In genomic region chr7:70728873-70729552, GRCh38 we compare ENCODE assay signal across 11 cellular contexts.
DNase-seq lines count a peak whose midpoint lies in the region; ATAC-seq lines count a peak whose summit lies in the region.
"Had no signal": no experiment of that assay in that cellular context is flagged by ENCODE, and none has a peak within 500 bp of the region (broad histone marks: within the 10 kb centered on the region; RNA-seq: fewer than 3 reads in every experiment).

No MANE protein-coding gene starts in this region.

- H3K4me3 ChIP-seq in adipocyte (ENCODE audit: low read length) (no peak overlapping the region), iPS-18a (ENCODE audit: low read length) (peak overlapping the region; percentile 11)
- H3K4me3 ChIP-seq: testis had no signal

- H3K9me3 ChIP-seq in adipocyte (ENCODE audit: control insufficient read depth, low read length): no peaks in the 10 kb centered on the region
- no peaks in the 10 kb centered on the region for H3K9me3 ChIP-seq in iPS-18a (ENCODE audit: control insufficient read depth, low read depth, low read length)
- H3K9me3 ChIP-seq: testis had no signal

- peaks cover 15% of the 10 kb centered on the region for H3K36me3 Mint-ChIP-seq in stimulated activated memory B cell treated with anti-CD40 and anti-IgM and Interleukin-4, amounts not matched to agents 10 μg/mL and 1 μg/mL and 100 μg/mL, for 72 hours
- H3K36me3 Mint-ChIP-seq: activated naive CD8-positive, alpha-beta T cell had no signal

- H3K27me3 Mint-ChIP-seq in stimulated activated memory B cell treated with anti-CD40 and anti-IgM and Interleukin-4, amounts not matched to agents 10 μg/mL and 1 μg/mL and 100 μg/mL, for 72 hours: no peaks in the 10 kb centered on the region
- H3K27me3 Mint-ChIP-seq: activated naive CD8-positive, alpha-beta T cell had no signal

- DNase-seq in adipocyte (ENCODE audit: low read depth) (peak; percentile 77), HuH-7 (ENCODE audit: low spot score) (no peak)
- DNase-seq: OCI-M1, testis had no signal

- H3K36me3 ChIP-seq in adipocyte (ENCODE audit: control insufficient read depth, insufficient read depth, low read length, severe bottlenecking) (no peaks in the 10 kb centered on the region), iPS-18a (ENCODE audit: control insufficient read depth, low read depth, low read length) (peaks cover 5% of the 10 kb centered on the region)

- H3K4me1 Mint-ChIP-seq in stimulated activated memory B cell treated with anti-CD40 and anti-IgM and Interleukin-4, amounts not matched to agents 10 μg/mL and 1 μg/mL and 100 μg/mL, for 72 hours: peaks cover 17% of the 10 kb centered on the region

- H3K9ac ChIP-seq in adipocyte (ENCODE audit: low read length) (no peak overlapping the region), iPS-18a (ENCODE audit: low read length) (no peak overlapping the region)
- H3K9ac ChIP-seq: KMS-11 had no signal

- no peak overlapping the region for H3K4me3 Mint-ChIP-seq in stimulated activated memory B cell treated with anti-CD40 and anti-IgM and Interleukin-4, amounts not matched to agents 10 μg/mL and 1 μg/mL and 100 μg/mL, for 72 hours
- H3K4me3 Mint-ChIP-seq: activated naive CD8-positive, alpha-beta T cell had no signal

- H3K27me3 ChIP-seq in adipocyte (replicated peaks; ENCODE audit: control insufficient read depth, insufficient read depth, low read length) (no peaks in the 10 kb centered on the region), iPS-18a (ENCODE audit: control insufficient read depth, insufficient read depth, low read length) (no peaks in the 10 kb centered on the region)
- H3K27me3 ChIP-seq: testis had no signal

- H3K27ac Mint-ChIP-seq in stimulated activated memory B cell treated with anti-CD40 and anti-IgM and Interleukin-4, amounts not matched to agents 10 μg/mL and 1 μg/mL and 100 μg/mL, for 72 hours: no peak overlapping the region
- H3K27ac Mint-ChIP-seq: activated naive CD8-positive, alpha-beta T cell had no signal

- ATAC-seq in HG02798 (IDR thresholded peaks at IDR 0.05; ENCODE audit: poor library complexity, unreplicated experiment): peak; percentile 30
- ATAC-seq in stimulated activated memory B cell treated with anti-CD40 and anti-IgM and Interleukin-4, amounts not matched to agents 10 μg/mL and 1 μg/mL and 100 μg/mL, for 72 hours: peak; percentile 24
- no peak for ATAC-seq in GM21526 (IDR thresholded peaks at IDR 0.05; ENCODE audit: low FRiP score, unreplicated experiment)
- no peak for ATAC-seq in GM21367 (IDR thresholded peaks at IDR 0.05; ENCODE audit: unreplicated experiment)

- peaks cover 6% of the 10 kb centered on the region for H3K9me3 Mint-ChIP-seq in stimulated activated memory B cell treated with anti-CD40 and anti-IgM and Interleukin-4, amounts not matched to agents 10 μg/mL and 1 μg/mL and 100 μg/mL, for 72 hours

- H3K27ac ChIP-seq in iPS-18a (ENCODE audit: low read length): no peak overlapping the region
- H3K27ac ChIP-seq: KMS-11, testis had no signal

- H3K4me1 ChIP-seq in adipocyte (ENCODE audit: control insufficient read depth, insufficient read depth, low read length) (no peaks in the 10 kb centered on the region), iPS-18a (ENCODE audit: control insufficient read depth, low read depth, low read length) (peaks cover 49% of the 10 kb centered on the region)
- H3K4me1 ChIP-seq: testis had no signal

Comparison
In these comparisons a context has a peak if more than half of its experiments do, and no peak if none do; other contexts are left out.
1. ATAC-seq: peak in HG02798 (single experiment) and stimulated activated memory B cell treated with anti-CD40 and anti-IgM and Interleukin-4, amounts not matched to agents 10 μg/mL and 1 μg/mL and 100 μg/mL, for 72 hours (single experiment); none in GM21526 (single experiment) and GM21367 (single experiment).